ENCODE assay signal across 2 cellular contexts in the genomic region with DNA sequence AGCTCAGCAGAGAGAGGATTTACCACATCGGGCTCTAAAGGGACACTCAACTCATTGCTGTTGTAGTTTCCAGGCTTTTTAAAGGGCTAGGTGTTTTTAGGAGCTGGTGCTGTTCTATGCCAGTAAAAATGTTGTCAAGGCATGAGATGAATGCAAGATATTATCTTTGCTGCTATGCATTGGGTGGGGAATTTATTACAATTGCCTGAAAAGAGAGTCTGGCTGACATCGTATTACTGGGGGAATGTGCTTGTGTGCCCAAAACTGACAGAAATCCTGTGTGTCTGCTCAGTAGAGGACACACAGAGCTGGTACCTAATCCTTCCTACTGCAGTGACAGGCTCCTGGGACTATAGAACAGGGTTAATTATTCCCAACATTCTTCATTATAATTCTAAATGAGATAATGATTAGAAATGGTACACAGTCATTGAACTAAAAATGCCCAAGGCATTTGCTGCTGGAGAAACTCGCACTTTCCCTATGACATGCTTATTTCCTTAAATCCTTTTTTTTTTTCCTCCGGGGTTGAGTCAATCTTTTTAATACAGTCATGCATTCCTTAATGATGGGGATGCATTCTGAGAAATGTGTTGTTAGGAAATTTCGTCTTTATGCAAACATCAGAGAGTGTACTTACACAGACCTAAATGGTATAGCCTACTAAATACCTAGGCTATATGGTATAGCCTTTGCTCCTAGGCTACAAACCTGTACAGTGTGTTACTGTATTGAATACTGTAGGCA.
TF ChIP-seq lines count a peak whose summit lies in the region.

No MANE protein-coding gene starts in this region.

TF ChIP-seq in H1, 55 proteins besides CTCF, POLR2A, EP300 and RAD21:
- TF ChIP-seq KDM5A (IDR thresholded peaks at IDR 0.05; ENCODE audit: low read length) (no peak), BRCA1 (IDR thresholded peaks at IDR 0.05; ENCODE audit: low read depth, low read length) (no peak), SUZ12 (IDR thresholded peaks at IDR 0.05; ENCODE audit: low read length) (no peak), JUN (IDR thresholded peaks at IDR 0.05; ENCODE audit: low read depth, low read length) (no peak), SAP30 (IDR thresholded peaks at IDR 0.05; ENCODE audit: insufficient read depth, insufficient replicate concordance, low read length) (no peak), FOSL1 (IDR thresholded peaks at IDR 0.05; ENCODE audit: insufficient read depth, low read depth, low read length) (no peak), RNF2 (IDR thresholded peaks at IDR 0.05; ENCODE audit: borderline replicate concordance, low read depth, low read length, missing control alignments, poor library complexity, severe bottlenecking) (no peak)

TF ChIP-seq in neural cell, 6 proteins besides CTCF, POLR2A, EP300 and RAD21:
- TF ChIP-seq EZH2 (IDR thresholded peaks at IDR 0.05; ENCODE audit: borderline replicate concordance, insufficient read depth, low read length, poor library complexity, severe bottlenecking) (no peak), POLR2AphosphoS5 (IDR thresholded peaks at IDR 0.05) (no peak), SMC3 (conservative IDR thresholded peaks at IDR 0.05; ENCODE audit: poor library complexity) (no peak), TAF1 (IDR thresholded peaks at IDR 0.05; ENCODE audit: low read depth) (no peak), MXI1 (conservative IDR thresholded peaks at IDR 0.05; ENCODE audit: poor library complexity, severe bottlenecking) (no peak)
- TF ChIP-seq, protein P1, sequence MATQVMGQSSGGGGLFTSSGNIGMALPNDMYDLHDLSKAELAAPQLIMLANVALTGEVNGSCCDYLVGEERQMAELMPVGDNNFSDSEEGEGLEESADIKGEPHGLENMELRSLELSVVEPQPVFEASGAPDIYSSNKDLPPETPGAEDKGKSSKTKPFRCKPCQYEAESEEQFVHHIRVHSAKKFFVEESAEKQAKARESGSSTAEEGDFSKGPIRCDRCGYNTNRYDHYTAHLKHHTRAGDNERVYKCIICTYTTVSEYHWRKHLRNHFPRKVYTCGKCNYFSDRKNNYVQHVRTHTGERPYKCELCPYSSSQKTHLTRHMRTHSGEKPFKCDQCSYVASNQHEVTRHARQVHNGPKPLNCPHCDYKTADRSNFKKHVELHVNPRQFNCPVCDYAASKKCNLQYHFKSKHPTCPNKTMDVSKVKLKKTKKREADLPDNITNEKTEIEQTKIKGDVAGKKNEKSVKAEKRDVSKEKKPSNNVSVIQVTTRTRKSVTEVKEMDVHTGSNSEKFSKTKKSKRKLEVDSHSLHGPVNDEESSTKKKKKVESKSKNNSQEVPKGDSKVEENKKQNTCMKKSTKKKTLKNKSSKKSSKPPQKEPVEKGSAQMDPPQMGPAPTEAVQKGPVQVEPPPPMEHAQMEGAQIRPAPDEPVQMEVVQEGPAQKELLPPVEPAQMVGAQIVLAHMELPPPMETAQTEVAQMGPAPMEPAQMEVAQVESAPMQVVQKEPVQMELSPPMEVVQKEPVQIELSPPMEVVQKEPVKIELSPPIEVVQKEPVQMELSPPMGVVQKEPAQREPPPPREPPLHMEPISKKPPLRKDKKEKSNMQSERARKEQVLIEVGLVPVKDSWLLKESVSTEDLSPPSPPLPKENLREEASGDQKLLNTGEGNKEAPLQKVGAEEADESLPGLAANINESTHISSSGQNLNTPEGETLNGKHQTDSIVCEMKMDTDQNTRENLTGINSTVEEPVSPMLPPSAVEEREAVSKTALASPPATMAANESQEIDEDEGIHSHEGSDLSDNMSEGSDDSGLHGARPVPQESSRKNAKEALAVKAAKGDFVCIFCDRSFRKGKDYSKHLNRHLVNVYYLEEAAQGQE (IDR thresholded peaks at IDR 0.05; ENCODE audit: borderline replicate concordance) = no peak
